Comparison of ENCODE assay signal across 14 cellular contexts in the genomic region with DNA sequence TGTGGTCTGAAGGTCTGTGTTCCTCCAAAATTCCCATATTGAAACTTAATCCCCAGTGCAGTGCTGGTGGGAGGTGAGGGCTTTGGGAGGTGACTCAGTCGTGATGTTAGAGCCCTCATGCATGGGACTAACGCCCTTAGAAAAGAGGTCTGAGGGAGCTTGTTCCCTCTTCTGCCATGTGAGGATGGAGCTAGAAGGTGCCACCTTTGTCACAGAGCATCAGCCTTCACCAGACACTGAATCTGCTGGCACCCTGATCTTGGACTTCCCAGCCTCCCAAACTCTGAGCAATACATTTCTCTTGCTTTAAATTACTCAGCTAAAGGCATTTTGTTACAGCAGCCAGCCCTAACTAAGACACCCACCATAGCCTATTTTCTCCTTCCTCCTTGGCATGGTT. TPM values are rescaled to one million over a fixed set of nuclear protein-coding genes. Genes with fewer than 3 reads are reported as not detected.
DNase-seq lines count a peak whose midpoint lies in the region; TF ChIP-seq lines count a peak whose summit lies in the region.
"Had no signal": no experiment of that assay in that cellular context is flagged by ENCODE, and none has a peak within 500 bp of the region (broad histone marks: within the 10 kb centered on the region; RNA-seq: fewer than 3 reads in every experiment).

No MANE protein-coding gene starts in this region.

- H4K91ac ChIP-seq in H9 (ENCODE audit: insufficient read length, low read depth, low read length) (peak overlapping the region; percentile 17), trophoblast cell (ENCODE audit: low read depth, low read length) (no peak overlapping the region)

- no peak overlapping the region for H3K23ac ChIP-seq in H9 (ENCODE audit: insufficient read length, low read depth, low read length)
- H3K23ac ChIP-seq in trophoblast cell (ENCODE audit: low read length), result no peak overlapping the region

- H3K4me3 ChIP-seq in trophoblast cell (ENCODE audit: low read depth, low read length), result no peak overlapping the region
- no peak overlapping the region for H3K4me3 ChIP-seq in coronary artery
- H3K4me3 ChIP-seq: BLaER1 treated with 17β-estradiol and CSF1 and Interleukin-3, amounts not matched to agents 10 nM and 100 nM; GM23248 had no signal

- no peak for TF ChIP-seq CTCF in H9 (conservative IDR thresholded peaks at IDR 0.05)
- no peak for TF ChIP-seq CTCF in coronary artery (IDR thresholded peaks at IDR 0.05)

- H3K4me1 ChIP-seq in H9 (ENCODE audit: insufficient read depth, low read length), result peaks cover 18% of the 10 kb centered on the region; the same call in 1 of the 2 replicates
- peaks cover 0 to 3% of the 10 kb centered on the region in 2 experiments for H3K4me1 ChIP-seq in trophoblast cell (ENCODE audit: control insufficient read depth in 1 of 2, insufficient read depth in 2 of 2, low read length in 2 of 2)

- no CpG with 5 or more reads among the region's 2 CpGs for WGBS in H9 (ENCODE audit: extremely low coverage, insufficient read length, low lambda C conversion rate)
- no CpG with 5 or more reads among the region's 2 CpGs for WGBS in trophoblast cell (ENCODE audit: extremely low coverage, insufficient coverage, insufficient read length)

- H2AK5ac ChIP-seq in H9 (ENCODE audit: insufficient read length, low read length) (no peak overlapping the region), trophoblast cell (ENCODE audit: low read length) (no peak overlapping the region)

- no peak overlapping the region for H3K4me2 ChIP-seq in H9 (ENCODE audit: insufficient read depth, insufficient read length, low read length)
- H3K4me2 ChIP-seq in trophoblast cell (ENCODE audit: low read length), result no peak overlapping the region
- H3K4me2 ChIP-seq: BLaER1 treated with 17β-estradiol and CSF1 and Interleukin-3, amounts not matched to agents 10 nM and 100 nM had no signal

- H3K14ac ChIP-seq in H9 (ENCODE audit: insufficient read depth, low read length) (no peak overlapping the region), trophoblast cell (ENCODE audit: low read length) (no peak overlapping the region)

- H3K56ac ChIP-seq in H9 (ENCODE audit: insufficient read length, low read depth, low read length), result no peak overlapping the region

- H3K9me3 Mint-ChIP-seq in H9, result no peaks in the 10 kb centered on the region; a peak in 2 of 5 replicates

- H3K4me3 Mint-ChIP-seq in H9, result no peak overlapping the region
- H3K4me3 Mint-ChIP-seq: CD4-positive, CD25-positive, alpha-beta regulatory T cell had no signal

- no peaks in the 10 kb centered on the region for H3K79me2 ChIP-seq in H9 (ENCODE audit: insufficient read depth, low read length)
- no peaks in the 10 kb centered on the region for H3K79me2 ChIP-seq in trophoblast cell (ENCODE audit: control insufficient read depth, insufficient read depth, low read length, poor library complexity)

- no peak overlapping the region for H2BK15ac ChIP-seq in H9 (ENCODE audit: low read depth, low read length)

- H2BK120ac ChIP-seq in H9 (ENCODE audit: low read depth, low read length, poor library complexity, severe bottlenecking) (no peak overlapping the region), trophoblast cell (ENCODE audit: insufficient read depth, low read length, poor library complexity) (no peak overlapping the region)

- DNase-seq in H9 (no peak), trophoblast cell (peak; percentile 64 to 68), DMS53 (lab: John Stamatoyannopoulos, UW) (no peak), coronary artery (ENCODE audit: low spot score) (no peak), dedifferentiated amniotic fluid mesenchymal stem cell (ENCODE audit: extremely low spot score) (no peak)
- DNase-seq: ACHN; CD4-positive, CD25-positive, alpha-beta regulatory T cell; GM23248 had no signal

- H4K12ac ChIP-seq in trophoblast cell (ENCODE audit: low read depth, low read length), result no peak overlapping the region

- no peak overlapping the region for H2BK20ac ChIP-seq in H9 (ENCODE audit: low read depth, low read length, poor library complexity, severe bottlenecking)

- no peak overlapping the region for H2AFZ ChIP-seq in H9 (ENCODE audit: low read length)
- no peak overlapping the region for H2AFZ ChIP-seq in trophoblast cell (ENCODE audit: insufficient read depth, low read length, poor library complexity)
- H2AFZ ChIP-seq: GM23248 had no signal

- H3K9ac ChIP-seq in H9 (ENCODE audit: extremely low read depth, insufficient read length, low read length) (no peak overlapping the region), trophoblast cell (ENCODE audit: low read length) (no peak overlapping the region)
- H3K9ac ChIP-seq: BLaER1 treated with 17β-estradiol and CSF1 and Interleukin-3, amounts not matched to agents 10 nM and 100 nM; GM23248 had no signal

- no peaks in the 10 kb centered on the region for H3K27me3 Mint-ChIP-seq in H9 (ENCODE audit: low read depth)
- H3K27me3 Mint-ChIP-seq: CD4-positive, CD25-positive, alpha-beta regulatory T cell had no signal

- H3K9me3 ChIP-seq in H9 (ENCODE audit: control insufficient read depth, low read depth, low read length) (no peaks in the 10 kb centered on the region), trophoblast cell (ENCODE audit: insufficient read depth, low read depth, low read length) (no peaks in the 10 kb centered on the region)
- H3K9me3 ChIP-seq: BLaER1 treated with 17β-estradiol and CSF1 and Interleukin-3, amounts not matched to agents 10 nM and 100 nM had no signal

- H3T11ph ChIP-seq in H9 (ENCODE audit: low read length), result no peak overlapping the region

- H3K18ac ChIP-seq in H9 (ENCODE audit: insufficient read length, low read depth, low read length) (no peak overlapping the region), trophoblast cell (ENCODE audit: low read length) (no peak overlapping the region)

- no peak overlapping the region; a peak in 2 of 7 replicates for H3K27ac Mint-ChIP-seq in H9
- H3K27ac Mint-ChIP-seq: CD4-positive, CD25-positive, alpha-beta regulatory T cell had no signal

- H3K79me1 ChIP-seq in H9 (ENCODE audit: insufficient read depth, low read depth, low read length, poor library complexity, severe bottlenecking) (no peaks in the 10 kb centered on the region), trophoblast cell (ENCODE audit: low read length) (no peaks in the 10 kb centered on the region)

- H3K27me3 ChIP-seq in H9 (ENCODE audit: insufficient read depth, low read length) (no peaks in the 10 kb centered on the region), trophoblast cell (ENCODE audit: insufficient read depth, low read length) (no peaks in the 10 kb centered on the region)
- H3K27me3 ChIP-seq: BLaER1 treated with 17β-estradiol and CSF1 and Interleukin-3, amounts not matched to agents 10 nM and 100 nM had no signal

- peaks cover 0 to 2% of the 10 kb centered on the region in 2 experiments for H3K36me3 ChIP-seq in trophoblast cell (ENCODE audit: control insufficient read depth in 1 of 2, insufficient read depth in 2 of 2, low read length in 2 of 2)

- H3K36me3 Mint-ChIP-seq in H9 (ENCODE audit: insufficient read depth in 1 of 3, low read depth in 3 of 3), result peaks cover under 1 to 9% (median 5%) of the 10 kb centered on the region in 3 experiments; a peak in 5 of 7 replicates

- H4K8ac ChIP-seq in H9 (replicated peaks; ENCODE audit: insufficient read length, low read depth, low read length) (no peak overlapping the region), trophoblast cell (ENCODE audit: low read depth, low read length) (no peak overlapping the region)

- no peak overlapping the region for H4K5ac ChIP-seq in H9 (ENCODE audit: insufficient read length, low read depth, low read length)

- H3K27ac ChIP-seq in H9 (ENCODE audit: insufficient read length, low read depth, low read length) (no peak overlapping the region), cingulate gyrus (ENCODE audit: low read depth, low read length) (peak overlapping the region; percentile 65), trophoblast cell (ENCODE audit: low read depth, low read length) (no peak overlapping the region), temporal lobe (ENCODE audit: low read depth, low read length) (peak overlapping the region; percentile 51), coronary artery (no peak overlapping the region)
- H3K27ac ChIP-seq: BLaER1 treated with 17β-estradiol and CSF1 and Interleukin-3, amounts not matched to agents 10 nM and 100 nM; GM23248; HL-60 had no signal

- no peaks in the 10 kb centered on the region for H3K23me2 ChIP-seq in H9 (ENCODE audit: insufficient read length, low read depth, low read length, poor library complexity, severe bottlenecking)

- H2BK12ac ChIP-seq in H9 (ENCODE audit: insufficient read length, low read depth, low read length) (no peak overlapping the region), trophoblast cell (ENCODE audit: low read length) (no peak overlapping the region)

- H4K20me1 ChIP-seq in H9 (ENCODE audit: control insufficient read depth, insufficient read depth, insufficient read length), result no peaks in the 10 kb centered on the region

- H3K4ac ChIP-seq in H9 (ENCODE audit: low read depth, low read length), result no peak overlapping the region
- H3K4ac ChIP-seq in trophoblast cell (ENCODE audit: low read depth, low read length), result no peak overlapping the region

- H2BK5ac ChIP-seq in H9 (ENCODE audit: insufficient read length, low read length) (no peak overlapping the region), trophoblast cell (ENCODE audit: low read depth, low read length, poor library complexity) (no peak overlapping the region)

- peaks cover 47 to 58% of the 10 kb centered on the region in 2 experiments for H3K4me1 Mint-ChIP-seq in H9

RNA-seq across cellular contexts. Expression of gene RAB15, which starts 13.9 kb away (rescaled TPM):
- 53.7 and 54.3 TPM in 2 replicates for total RNA-seq in H9 (2021)
- polyA plus RNA-seq in trophoblast cell (2013), result 21.0 and 21.9 TPM in 2 replicates
- 21.9 TPM for total RNA-seq in temporal lobe

RNA-seq across cellular contexts. Expression of gene GPX2, which starts 15.7 kb away (rescaled TPM):
- 0.79 TPM in 1 of 2 replicates, not detected in the other for total RNA-seq in H9 (2021)
- 0.05 TPM in 1 of 2 replicates, not detected in the other for polyA plus RNA-seq in trophoblast cell (2013)
- total RNA-seq in temporal lobe, result not detected
- total RNA-seq: A172; CD4-positive, CD25-positive, alpha-beta regulatory T cell; Daoy; GM23248 had no signal
- polyA plus RNA-seq: GM23248 had no signal

RNA-seq across cellular contexts. Expression of gene FNTB, which starts 28.5 kb away (rescaled TPM):
- total RNA-seq in H9 (2021), result 17.4 and 20.7 TPM in 2 replicates
- polyA plus RNA-seq in trophoblast cell (2013), result 11.9 and 12.1 TPM in 2 replicates
- 12.5 TPM for total RNA-seq in temporal lobe

RNA-seq across cellular contexts. Expression of gene CHURC1, which starts 43.9 kb away (rescaled TPM):
- total RNA-seq in H9 (2021) (49.5 and 58.7 TPM in 2 replicates), temporal lobe (36.6 TPM)
- 58.2 and 62.6 TPM in 2 replicates for polyA plus RNA-seq in trophoblast cell (2013)

Comparison
In these comparisons a context has a peak if more than half of its experiments do, and no peak if none do; other contexts are left out.
1. DNase-seq: peak in trophoblast cell (2 of 2); none in H9 (single experiment), DMS53 (single experiment), coronary artery (single experiment) and dedifferentiated amniotic fluid mesenchymal stem cell (single experiment).
2. H3K27ac ChIP-seq: peak in cingulate gyrus (single experiment) and temporal lobe (single experiment); none in H9 (single experiment), trophoblast cell (single experiment) and coronary artery (0 of 2).